Comparison of ENCODE assay signal across 10 cellular contexts in the genomic region with DNA sequence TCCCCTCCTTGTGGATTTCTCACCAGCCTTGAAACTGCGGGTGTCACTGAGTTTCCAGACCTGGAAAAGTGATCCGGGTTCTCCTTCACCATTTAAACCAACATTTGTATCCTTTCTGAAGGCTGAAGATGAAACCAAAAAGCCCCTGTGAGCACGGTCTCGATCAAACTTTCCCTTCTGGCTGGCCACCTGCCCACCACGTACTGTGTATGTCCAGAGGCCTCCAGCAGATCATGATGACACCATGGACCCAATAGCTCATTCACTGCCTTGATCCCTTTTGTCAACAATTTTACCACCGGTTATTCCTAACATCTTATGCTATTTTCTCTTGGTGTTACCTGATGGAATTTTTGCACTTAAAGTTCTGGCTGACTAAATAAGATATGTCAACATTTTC. TPM values are rescaled to one million over a fixed set of nuclear protein-coding genes. Genes with fewer than 3 reads are reported as not detected.
"Had no signal": no experiment of that assay in that cellular context is flagged by ENCODE, and none has a peak within 500 bp of the region (broad histone marks: within the 10 kb centered on the region; RNA-seq: fewer than 3 reads in every experiment).

No MANE protein-coding gene starts in this region.

- H3K4me1 ChIP-seq: HAP-1 had no signal

- H3K27ac ChIP-seq: GM23248, HL-60 had no signal

- H3K9ac ChIP-seq: GM23248 had no signal

- ATAC-seq: HCT116 had no signal

- H3K9me3 Mint-ChIP-seq: HFFc6 had no signal

- H3K27ac Mint-ChIP-seq: HFFc6 had no signal

- H2AFZ ChIP-seq: GM23248 had no signal

- H3K36me3 ChIP-seq: HAP-1 had no signal

- H3K4me3 ChIP-seq: GM23248, HAP-1 had no signal

- DNase-seq: GM23248, GOT3, H7, HFFc6, IMR-90 had no signal

- H3K4me3 Mint-ChIP-seq: HFFc6 had no signal

- H3K9me3 ChIP-seq: HAP-1 had no signal

RNA-seq across cellular contexts. Expression of a gene that starts 15.6 kb away (rescaled TPM):
- total RNA-seq: HT1080 had no signal

RNA-seq across cellular contexts. Expression of a gene that starts 37.5 kb away (rescaled TPM):
- total RNA-seq: H7 had no signal

RNA-seq across cellular contexts. Expression of a gene that starts 46.0 kb away (rescaled TPM):
- total RNA-seq: GM23248, H4, H7, HFFc6, HT1080, IMR-90 had no signal
- polyA plus RNA-seq: GM23248, IMR-90 had no signal

RNA-seq across cellular contexts. Expression of a gene that starts 56.4 kb away (rescaled TPM):
- total RNA-seq: H4, H7 had no signal
